28 cellular contexts compared by ENCODE assay signal in genomic region chr4:80091688-80092087, GRCh38.
"Had no signal": no experiment of that assay in that cellular context is flagged by ENCODE, and none has a peak within 500 bp of the region (broad histone marks: within the 10 kb centered on the region; RNA-seq: fewer than 3 reads in every experiment).

No MANE protein-coding gene starts in this region.

- H3K9me3 ChIP-seq: ascending aorta had no signal

- H3K36me3 ChIP-seq: ascending aorta, cardiac muscle cell had no signal

- DNase-seq: activated B cell treated with CpG ODN at 0.5 μM for 24 hours; activated CD4-positive, alpha-beta memory T cell treated with anti-CD3 and anti-CD28 coated beads for 36 hours; activated CD4-positive, alpha-beta T cell treated with anti-CD3 and anti-CD28 coated beads for 4 hours; activated CD4-positive, alpha-beta T cell treated with anti-CD3 and anti-CD28 coated beads, Interleukin-2, amount 10 ng/mL, durations not matched to agents 24 days and 14 days; activated CD4-positive, alpha-beta T cell treated with anti-CD3 and anti-CD28 coated beads, Interleukin-2, amount 50 U/mL, for 1 hour; activated CD4-positive, alpha-beta T cell treated with anti-CD3 and anti-CD28 coated beads, Interleukin-2, amount 50 U/mL, for 4 hours; activated CD4-positive, CD25-positive, alpha-beta regulatory T cell treated with anti-CD3 and anti-CD28 coated beads, Interleukin-2, amount 50 U/mL, for 72 hours; activated CD8-positive, alpha-beta memory T cell treated with anti-CD3 and anti-CD28 coated beads, Interleukin-2, amount 50 U/mL, for 4 hours; activated CD8-positive, alpha-beta T cell treated with anti-CD3 and anti-CD28 coated beads for 36 hours; activated effector memory CD4-positive, alpha-beta T cell treated with Interleukin-2 at 50 U/mL for 16 hours; activated gamma-delta T cell; activated naive CD4-positive, alpha-beta T cell treated with anti-CD3 and anti-CD28 coated beads, Interleukin-2, amount 10 ng/mL, durations not matched to agents 7 days and 5 days; activated naive CD4-positive, alpha-beta T cell treated with Interleukin-2 at 50 U/mL for 16 hours; activated naive CD8-positive, alpha-beta T cell treated with anti-CD3 and anti-CD28 coated beads, Interleukin-2, amount 10 ng/mL, durations not matched to agents 7 days and 5 days; activated naive CD8-positive, alpha-beta T cell treated with anti-CD3 and anti-CD28 coated beads, Interleukin-2, amount 50 U/mL, for 24 hours; activated T-cell treated with anti-CD3 and anti-CD28 coated beads for 4 hours; activated T-cell treated with anti-CD3 and anti-CD28 coated beads, Interleukin-2, amount 50 U/mL, for 1 hour; activated T-cell treated with anti-CD3 and anti-CD28 coated beads, Interleukin-2, amount 50 U/mL, for 48 hours; amygdala; anterior cingulate cortex; caudate nucleus; cerebellar nuclear complex; T-helper 9 cell had no signal

- H3K4me3 ChIP-seq: ascending aorta, cardiac muscle cell had no signal

- ATAC-seq: activated CD8-positive, alpha-beta T cell treated with anti-CD3 and anti-CD28 coated beads for 36 hours; activated naive CD8-positive, alpha-beta T cell treated with anti-CD3 and anti-CD28 coated beads, Interleukin-2, amount 50 U/mL, for 24 hours had no signal

- H3K4me1 ChIP-seq: ascending aorta had no signal

- H3K27me3 ChIP-seq: ascending aorta, cardiac muscle cell had no signal

- H3K27ac ChIP-seq: ascending aorta, cardiac muscle cell, VCaP had no signal

- FAIRE-seq: bronchial epithelial cell, TTC549 had no signal
